Comparison of ENCODE assay signal across 23 cellular contexts in the genomic region with DNA sequence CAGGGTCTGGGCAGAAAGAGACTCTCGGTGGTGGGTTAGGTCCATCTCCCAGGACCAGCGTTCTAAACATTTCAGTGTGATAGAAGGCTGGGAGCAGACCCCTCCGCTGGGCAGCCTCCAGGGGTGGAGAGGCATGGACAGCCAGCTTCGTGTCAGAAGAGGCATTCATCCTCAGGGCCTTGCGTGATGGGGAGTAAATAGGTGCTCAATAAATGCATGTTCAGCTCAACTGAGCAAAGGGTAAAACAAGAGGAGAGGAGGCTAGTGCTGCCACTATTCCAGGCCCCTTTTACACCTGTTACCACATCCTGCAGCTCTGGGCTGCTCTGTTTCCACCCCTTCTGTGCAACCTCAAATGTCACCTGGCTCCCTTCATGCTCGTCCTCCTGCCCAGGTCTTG. TPM values are rescaled to one million over a fixed set of nuclear protein-coding genes. Genes with fewer than 3 reads are reported as not detected.
DNase-seq lines count a peak whose midpoint lies in the region; ATAC-seq and TF ChIP-seq lines count a peak whose summit lies in the region.
"Had no signal": no experiment of that assay in that cellular context is flagged by ENCODE, and none has a peak within 500 bp of the region (broad histone marks: within the 10 kb centered on the region; RNA-seq: fewer than 3 reads in every experiment).

No MANE protein-coding gene starts in this region.

- H3K27me3 Mint-ChIP-seq in activated naive CD4-positive, alpha-beta T cell treated with anti-CD3 and anti-CD28 coated beads, Interleukin-2, amount 10 ng/mL, durations not matched to agents 7 days and 5 days, result peaks cover 42% of the 10 kb centered on the region

- in situ Hi-C loops in IMR-90 (cut with MboI; ENCODE audit: low sequenced_read_pairs), result no loop called here

- no peak overlapping the region for H3K23ac ChIP-seq in IMR-90 (ENCODE audit: low read depth, low read length)

- no peak for TF ChIP-seq RAD21 in IMR-90 (IDR thresholded peaks at IDR 0.05; ENCODE audit: low read length)

- H3K9me3 Mint-ChIP-seq in activated naive CD4-positive, alpha-beta T cell treated with anti-CD3 and anti-CD28 coated beads, Interleukin-2, amount 10 ng/mL, durations not matched to agents 7 days and 5 days, result no peaks in the 10 kb centered on the region
- H3K9me3 Mint-ChIP-seq: activated CD4-positive, alpha-beta T cell treated with anti-CD3 and anti-CD28 coated beads, Interleukin-2, amount 10 ng/mL, durations not matched to agents 24 days and 14 days; mesothelial cell of epicardium; naive B cell had no signal

- no peak overlapping the region for H4K8ac ChIP-seq in IMR-90 (ENCODE audit: low read depth in 2 of 2, low read length in 2 of 2)

- H3K9me1 ChIP-seq in IMR-90 (ENCODE audit: insufficient read depth, low read length), result no peaks in the 10 kb centered on the region

- H3K9me3 ChIP-seq in right atrium auricular region (no peaks in the 10 kb centered on the region), IMR-90 (ENCODE audit: control insufficient read depth, insufficient read depth, low read length) (no peaks in the 10 kb centered on the region), iPS-18c (ENCODE audit: control insufficient read depth, insufficient read depth, low read length) (no peaks in the 10 kb centered on the region), psoas muscle (no peaks in the 10 kb centered on the region)
- H3K9me3 ChIP-seq: Caco-2, esophagus muscularis mucosa, ovary, uterus had no signal

- H2BK20ac ChIP-seq in IMR-90 (ENCODE audit: low read depth, low read length), result 0 out of 2 replicates have a peak overlapping the region, but pooled peaks have one; percentile 29

- no peak overlapping the region for H3K4me2 ChIP-seq in IMR-90 (ENCODE audit: low read depth, low read length)

- H3K4me1 ChIP-seq in right atrium auricular region, result peaks cover 0 to 66% of the 10 kb centered on the region in 2 donors
- peaks cover 20% of the 10 kb centered on the region for H3K4me1 ChIP-seq in IMR-90 (ENCODE audit: control insufficient read depth, insufficient read depth, low read length)
- H3K4me1 ChIP-seq in psoas muscle, result peaks cover 9% of the 10 kb centered on the region
- H3K4me1 ChIP-seq: foreskin keratinocyte had no signal

- no peak overlapping the region; the same call in 1 of the 2 replicates for H4K91ac ChIP-seq in IMR-90 (ENCODE audit: insufficient read depth, low read depth, low read length)

- H4K20me1 ChIP-seq in IMR-90 (ENCODE audit: insufficient read depth, low read length), result no peaks in the 10 kb centered on the region

- TF ChIP-seq POLR2A in IMR-90 (IDR thresholded peaks at IDR 0.05; ENCODE audit: low read depth, low read length), result no peak

- H3K14ac ChIP-seq in IMR-90 (replicated peaks; ENCODE audit: low read depth, low read length), result no peak overlapping the region

- no peak overlapping the region for H2AK9ac ChIP-seq in IMR-90 (replicated peaks; ENCODE audit: low read depth, low read length, poor library complexity)

- TF ChIP-seq CTCF in right atrium auricular region (IDR thresholded peaks at IDR 0.05) (no peak), IMR-90 (conservative IDR thresholded peaks at IDR 0.05; ENCODE audit: low read depth, low read length) (no peak), psoas muscle (IDR thresholded peaks at IDR 0.05) (no peak)

- peak overlapping the region; percentile 14; the same call in 1 of the 2 replicates for H3K18ac ChIP-seq in IMR-90 (ENCODE audit: low read depth, low read length)

- no peak for ATAC-seq in left ventricle myocardium superior
- ATAC-seq in IMR-90 (ENCODE audit: low read depth), result no peak
- no peak for ATAC-seq in psoas muscle
- no peak for ATAC-seq in GM18520 (IDR thresholded peaks at IDR 0.05; ENCODE audit: unreplicated experiment)

- no TSS peak for BruUV-seq in IMR-90 (replicated peaks; lab: Mats Ljungman, UMichigan)

- H3K36me3 Mint-ChIP-seq in activated naive CD4-positive, alpha-beta T cell treated with anti-CD3 and anti-CD28 coated beads, Interleukin-2, amount 10 ng/mL, durations not matched to agents 7 days and 5 days, result no peaks in the 10 kb centered on the region
- H3K36me3 Mint-ChIP-seq: mesothelial cell of epicardium, naive B cell had no signal

- H3K4me1 Mint-ChIP-seq in activated naive CD4-positive, alpha-beta T cell treated with anti-CD3 and anti-CD28 coated beads, Interleukin-2, amount 10 ng/mL, durations not matched to agents 7 days and 5 days, result peaks cover 23% of the 10 kb centered on the region

- H3K4me3 ChIP-seq in right atrium auricular region (no peak overlapping the region), IMR-90 (ENCODE audit: insufficient read depth, low read depth, low read length) (no peak overlapping the region), iPS-18c (ENCODE audit: insufficient read depth, low read depth, low read length) (peak overlapping the region; percentile 15; the same call in 1 of the 2 replicates), psoas muscle (no peak overlapping the region)
- H3K4me3 ChIP-seq: esophagus muscularis mucosa, ovary, uterus had no signal

- no peaks in the 10 kb centered on the region for H3K27me3 ChIP-seq in right atrium auricular region
- H3K27me3 ChIP-seq in IMR-90 (ENCODE audit: control insufficient read depth, insufficient read depth, low read length), result peaks cover 18% of the 10 kb centered on the region
- H3K27me3 ChIP-seq in psoas muscle (ENCODE audit: insufficient read depth in 3 of 3, low read length in 2 of 3), result no peaks in the 10 kb centered on the region
- H3K27me3 ChIP-seq: esophagus muscularis mucosa, ovary, uterus had no signal

- no CpG with 5 or more reads among the region's 6 CpGs for WGBS in IMR-90 (ENCODE audit: extremely low coverage in 2 of 2, insufficient read length in 1 of 2), 2 experiments
- WGBS in psoas muscle, 3 donors, result 91 to 93% (median 92%) methylated on average over 6 of the region's 6 CpGs

- no peak overlapping the region for H3K56ac ChIP-seq in IMR-90 (ENCODE audit: extremely low read depth, insufficient read depth, low read length)

- H3K79me1 ChIP-seq in IMR-90 (ENCODE audit: low read depth in 1 of 2, low read length in 2 of 2), result no peaks in the 10 kb centered on the region

- intact Hi-C loops in left ventricle myocardium superior (cut with micrococcal nuclease), result no loop called here
- intact Hi-C loops in IMR-90 (cut with micrococcal nuclease), result no loop called here
- intact Hi-C loops in psoas muscle (cut with DNase I), result no loop called here

- H3K4me3 Mint-ChIP-seq in activated naive CD4-positive, alpha-beta T cell treated with anti-CD3 and anti-CD28 coated beads, Interleukin-2, amount 10 ng/mL, durations not matched to agents 7 days and 5 days, result no peak overlapping the region
- H3K4me3 Mint-ChIP-seq: activated CD4-positive, alpha-beta T cell treated with anti-CD3 and anti-CD28 coated beads, Interleukin-2, amount 10 ng/mL, durations not matched to agents 24 days and 14 days; mesothelial cell of epicardium had no signal

- no peak overlapping the region for H2AFZ ChIP-seq in IMR-90 (replicated peaks; ENCODE audit: low read length, poor library complexity)

- POLR2A ChIA-PET in IMR-90 (lab: Charles Lee; ENCODE audit: unreplicated experiment), result no interaction called here

- no peak overlapping the region for H3K27ac Mint-ChIP-seq in activated naive CD4-positive, alpha-beta T cell treated with anti-CD3 and anti-CD28 coated beads, Interleukin-2, amount 10 ng/mL, durations not matched to agents 7 days and 5 days
- H3K27ac Mint-ChIP-seq: activated CD4-positive, alpha-beta T cell treated with anti-CD3 and anti-CD28 coated beads, Interleukin-2, amount 10 ng/mL, durations not matched to agents 24 days and 14 days had no signal

- H3K4ac ChIP-seq in IMR-90 (ENCODE audit: low read depth, low read length), result no peak overlapping the region

- no peak overlapping the region for H2BK5ac ChIP-seq in IMR-90 (ENCODE audit: low read depth, low read length, poor library complexity, severe bottlenecking)

- H4K5ac ChIP-seq in IMR-90 (ENCODE audit: low read depth, low read length), result no peak overlapping the region; the same call in 1 of the 2 replicates

- H2BK120ac ChIP-seq in IMR-90 (ENCODE audit: low read depth, low read length), result no peak overlapping the region

- 0 out of 2 replicates have a peak overlapping the region, but pooled peaks have one; percentile 51 for H2AK5ac ChIP-seq in IMR-90 (ENCODE audit: low read depth, low read length)

- H2BK15ac ChIP-seq in IMR-90 (ENCODE audit: low read depth, low read length), result no peak overlapping the region; the same call in 2 of the 3 replicates

- H3K27ac ChIP-seq in right atrium auricular region (peak overlapping the region; percentile 77 to 89), IMR-90 (ENCODE audit: insufficient read depth, low read length) (no peak overlapping the region), psoas muscle (peak overlapping the region; percentile 30)
- H3K27ac ChIP-seq: foreskin keratinocyte, ovary, WERI-Rb-1 had no signal

- no peak for DNase-seq in right atrium auricular region (ENCODE audit: low spot score)
- no peak for DNase-seq in left ventricle myocardium superior
- DNase-seq in IMR-90, result no peak
- no peak for DNase-seq in psoas muscle
- DNase-seq in activated naive CD4-positive, alpha-beta T cell treated with anti-CD3 and anti-CD28 coated beads, Interleukin-2, amount 10 ng/mL, durations not matched to agents 7 days and 5 days, result no peak
- DNase-seq in SHP77 (lab: John Stamatoyannopoulos, UW), result no peak
- DNase-seq: activated CD4-positive, alpha-beta T cell treated with anti-CD3 and anti-CD28 coated beads, Interleukin-2, amount 10 ng/mL, durations not matched to agents 24 days and 14 days; activated naive CD4-positive, alpha-beta T cell treated with Interleukin-2 at 50 U/mL for 16 hours; amniotic stem cell; Caco-2; naive B cell; stimulated activated CD4-positive, alpha-beta T cell treated with anti-CD3 and anti-CD28 coated beads, Interleukin-12 subunit alpha, Interleukin-12 subunit beta, amount 100 ng/mL, for 4 hours; stimulated activated CD4-positive, alpha-beta T cell treated with anti-CD3 and anti-CD28 coated beads, Interleukin-4, amount 100 ng/mL, for 1 hour; T-helper 9 cell; WERI-Rb-1 had no signal

- H3K9ac ChIP-seq in IMR-90 (ENCODE audit: low read depth, low read length), result no peak overlapping the region

- CTCF ChIA-PET in IMR-90 (lab: Yijun Ruan, JAX), result no interaction called here
- CTCF ChIA-PET in activated naive CD4-positive, alpha-beta T cell treated with anti-CD3 and anti-CD28 coated beads, Interleukin-2, amount 10 ng/mL, durations not matched to agents 7 days and 5 days (lab: Charles Lee), result no interaction called here

- H3K36me3 ChIP-seq in right atrium auricular region, result no peaks in the 10 kb centered on the region
- H3K36me3 ChIP-seq in IMR-90 (ENCODE audit: control insufficient read depth, insufficient read depth, low read length), result no peaks in the 10 kb centered on the region
- no peaks in the 10 kb centered on the region for H3K36me3 ChIP-seq in psoas muscle (ENCODE audit: insufficient read depth in 1 of 2, low read depth in 1 of 2)
- H3K36me3 ChIP-seq: esophagus muscularis mucosa, ovary, uterus, WERI-Rb-1 had no signal

- dilution Hi-C loops in IMR-90 (cut with HindIII; ENCODE audit: low sequenced_read_pairs, unreplicated experiment), result no loop called here

RNA-seq across cellular contexts. Expression of a gene that starts 49.0 kb away (rescaled TPM):
- total RNA-seq in right atrium auricular region (1 to 10 TPM in 1 of 2 donors, under 1 TPM in 1; 0.51 to 3.5 TPM), left ventricle myocardium superior (4.2 TPM), IMR-90 (2012; rRNA removed) (not detected in 2 replicates), psoas muscle (1 to 10 TPM in 1 of 4 donors, under 1 TPM in 3; 0.08 to 1.1 (median 0.33) TPM)
- polyA plus RNA-seq in IMR-90 (2012; rRNA removed) (not detected in 2 replicates), psoas muscle (under 1 TPM; 0.43 to 0.59 (median 0.48) TPM)
- not detected in 2 replicates for polyA plus RNA-seq in IMR-90 (2012; cell fraction: cytosol; rRNA removed)
- not detected in 2 replicates for polyA plus RNA-seq in IMR-90 (2012; cell fraction: nucleus; rRNA removed; ENCODE audit: low replicate concordance)
- total RNA-seq: activated CD4-positive, alpha-beta T cell treated with anti-CD3 and anti-CD28 coated beads, Interleukin-2, amount 10 ng/mL, durations not matched to agents 24 days and 14 days; foreskin keratinocyte had no signal
- polyA plus RNA-seq: AG04450, foreskin keratinocyte had no signal
